5 cellular contexts compared by ENCODE assay signal in the genomic region with DNA sequence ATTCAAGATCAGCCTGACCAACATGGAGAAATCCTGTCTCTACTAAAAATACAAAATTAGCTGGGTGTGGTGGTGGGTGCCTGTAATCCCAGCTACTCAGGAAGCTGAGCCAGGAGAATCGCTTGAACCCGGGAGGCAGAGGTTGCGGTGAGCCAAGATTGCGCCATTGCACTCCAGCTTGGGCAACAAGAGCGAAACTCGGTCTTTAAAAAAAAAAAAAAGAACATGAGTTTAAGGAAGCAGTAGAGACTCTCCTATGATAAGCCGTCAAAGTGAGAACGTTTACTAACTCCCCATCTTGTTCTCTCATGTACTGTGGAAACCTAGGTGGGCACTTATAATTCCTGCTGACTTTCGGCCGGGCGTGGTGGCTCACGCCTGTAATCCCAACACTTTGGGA. TPM values are rescaled to one million over a fixed set of nuclear protein-coding genes. Genes with fewer than 3 reads are reported as not detected.
"Had no signal": no experiment of that assay in that cellular context is flagged by ENCODE, and none has a peak within 500 bp of the region (broad histone marks: within the 10 kb centered on the region; RNA-seq: fewer than 3 reads in every experiment).

No MANE protein-coding gene starts in this region.

RNA-seq across cellular contexts. Expression of gene ASGR2, which starts 6.0 kb away (rescaled TPM):
- total RNA-seq: activated naive CD4-positive, alpha-beta T cell treated with anti-CD3 and anti-CD28 coated beads for 36 hours; activated T-helper 17 cell treated with anti-CD3 and anti-CD28 coated beads, Interleukin-2, amount 50 U/mL, for 72 hours; ascending aorta; fibroblast of lung had no signal
- polyA plus RNA-seq: fibroblast of lung, SK-N-SH had no signal

RNA-seq across cellular contexts. Expression of gene CLEC10A, which starts 40.6 kb away (rescaled TPM):
- total RNA-seq: activated naive CD4-positive, alpha-beta T cell treated with anti-CD3 and anti-CD28 coated beads for 36 hours; activated T-helper 17 cell treated with anti-CD3 and anti-CD28 coated beads, Interleukin-2, amount 50 U/mL, for 72 hours; fibroblast of lung had no signal
- polyA plus RNA-seq: fibroblast of lung, SK-N-SH had no signal
